Comparison of ENCODE assay signal across 1 cellular context in the genomic region with DNA sequence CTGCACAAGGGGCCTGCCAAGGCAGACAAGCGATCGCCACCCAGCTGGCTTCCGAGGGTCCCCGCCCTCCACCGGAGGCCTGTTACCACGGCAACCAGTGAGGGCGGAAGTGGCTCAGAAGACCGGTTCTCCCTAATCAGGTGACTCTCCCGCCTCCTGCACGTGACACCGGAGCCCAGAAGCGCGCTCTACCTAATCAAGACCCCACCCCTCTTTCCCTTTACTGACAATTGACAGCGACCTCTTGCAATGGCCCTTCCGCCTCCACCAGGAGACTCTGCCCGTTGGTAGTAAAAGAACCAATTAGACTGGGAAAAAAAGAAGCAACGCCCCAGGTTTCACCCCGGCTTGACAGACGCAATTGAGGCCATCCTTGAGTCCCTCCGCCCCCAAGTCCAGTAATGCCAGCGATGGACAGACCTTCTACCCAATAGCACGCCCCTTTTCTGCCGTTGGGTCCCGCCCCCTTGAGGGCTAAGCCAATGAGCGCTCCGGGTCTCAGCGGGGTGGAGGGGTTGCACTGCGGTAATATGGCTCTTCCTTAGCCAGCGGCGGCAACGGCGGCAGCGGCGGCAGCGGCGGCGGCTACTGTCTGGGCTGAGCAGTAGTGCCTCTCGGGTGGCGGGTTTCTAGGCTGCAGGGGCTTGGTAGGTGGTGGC.
TF ChIP-seq lines count a peak whose summit lies in the region.

A gene (plus strand): TSS at position 525 of the 659 bp plus-strand sequence. CDS start 198 bp downstream, outside the sequence.

TF ChIP-seq in HepG2, 621 proteins besides CTCF, POLR2A, EP300 and RAD21 (continued from another document and continues in another):
- TF ChIP-seq PAWR (CRISPR knock-in tag; IDR thresholded peaks at IDR 0.05; ENCODE audit: borderline replicate concordance) = no peak
- TF ChIP-seq MAZ (IDR thresholded peaks at IDR 0.05; ENCODE audit: borderline replicate concordance, low read depth, low read length) = peak; percentile 21; the same call in 1 of the 2 replicates
- TF ChIP-seq MAZ (CRISPR knock-in tag; IDR thresholded peaks at IDR 0.05; ENCODE audit: low read depth) = 0 out of 2 replicates have a peak, but pooled peaks have one; percentile 56
- TF ChIP-seq, protein P1, sequence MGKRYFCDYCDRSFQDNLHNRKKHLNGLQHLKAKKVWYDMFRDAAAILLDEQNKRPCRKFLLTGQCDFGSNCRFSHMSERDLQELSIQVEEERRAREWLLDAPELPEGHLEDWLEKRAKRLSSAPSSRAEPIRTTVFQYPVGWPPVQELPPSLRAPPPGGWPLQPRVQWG (CRISPR knock-in tag; IDR thresholded peaks at IDR 0.05; ENCODE audit: borderline replicate concordance, low read depth) = no peak
- TF ChIP-seq DNMT1 (CRISPR knock-in tag; IDR thresholded peaks at IDR 0.05) = no peak
- no peak for TF ChIP-seq TAF15 (IDR thresholded peaks at IDR 0.05; ENCODE audit: low read depth, low read length, poor library complexity, severe bottlenecking)
- TF ChIP-seq ZNF713 (CRISPR knock-in tag; IDR thresholded peaks at IDR 0.05) = no peak
- TF ChIP-seq, protein P2, sequence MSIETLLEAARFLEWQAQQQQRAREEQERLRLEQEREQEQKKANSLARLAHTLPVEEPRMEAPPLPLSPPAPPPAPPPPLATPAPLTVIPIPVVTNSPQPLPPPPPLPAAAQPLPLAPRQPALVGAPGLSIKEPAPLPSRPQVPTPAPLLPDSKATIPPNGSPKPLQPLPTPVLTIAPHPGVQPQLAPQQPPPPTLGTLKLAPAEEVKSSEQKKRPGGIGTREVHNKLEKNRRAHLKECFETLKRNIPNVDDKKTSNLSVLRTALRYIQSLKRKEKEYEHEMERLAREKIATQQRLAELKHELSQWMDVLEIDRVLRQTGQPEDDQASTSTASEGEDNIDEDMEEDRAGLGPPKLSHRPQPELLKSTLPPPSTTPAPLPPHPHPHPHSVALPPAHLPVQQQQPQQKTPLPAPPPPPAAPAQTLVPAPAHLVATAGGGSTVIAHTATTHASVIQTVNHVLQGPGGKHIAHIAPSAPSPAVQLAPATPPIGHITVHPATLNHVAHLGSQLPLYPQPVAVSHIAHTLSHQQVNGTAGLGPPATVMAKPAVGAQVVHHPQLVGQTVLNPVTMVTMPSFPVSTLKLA (IDR thresholded peaks at IDR 0.05) = peak; percentile 90
- TF ChIP-seq, protein P3, sequence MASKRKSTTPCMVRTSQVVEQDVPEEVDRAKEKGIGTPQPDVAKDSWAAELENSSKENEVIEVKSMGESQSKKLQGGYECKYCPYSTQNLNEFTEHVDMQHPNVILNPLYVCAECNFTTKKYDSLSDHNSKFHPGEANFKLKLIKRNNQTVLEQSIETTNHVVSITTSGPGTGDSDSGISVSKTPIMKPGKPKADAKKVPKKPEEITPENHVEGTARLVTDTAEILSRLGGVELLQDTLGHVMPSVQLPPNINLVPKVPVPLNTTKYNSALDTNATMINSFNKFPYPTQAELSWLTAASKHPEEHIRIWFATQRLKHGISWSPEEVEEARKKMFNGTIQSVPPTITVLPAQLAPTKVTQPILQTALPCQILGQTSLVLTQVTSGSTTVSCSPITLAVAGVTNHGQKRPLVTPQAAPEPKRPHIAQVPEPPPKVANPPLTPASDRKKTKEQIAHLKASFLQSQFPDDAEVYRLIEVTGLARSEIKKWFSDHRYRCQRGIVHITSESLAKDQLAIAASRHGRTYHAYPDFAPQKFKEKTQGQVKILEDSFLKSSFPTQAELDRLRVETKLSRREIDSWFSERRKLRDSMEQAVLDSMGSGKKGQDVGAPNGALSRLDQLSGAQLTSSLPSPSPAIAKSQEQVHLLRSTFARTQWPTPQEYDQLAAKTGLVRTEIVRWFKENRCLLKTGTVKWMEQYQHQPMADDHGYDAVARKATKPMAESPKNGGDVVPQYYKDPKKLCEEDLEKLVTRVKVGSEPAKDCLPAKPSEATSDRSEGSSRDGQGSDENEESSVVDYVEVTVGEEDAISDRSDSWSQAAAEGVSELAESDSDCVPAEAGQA (IDR thresholded peaks at IDR 0.05; ENCODE audit: low read depth) = no peak
- TF ChIP-seq, protein P3 (CRISPR knock-in tag; IDR thresholded peaks at IDR 0.05; ENCODE audit: borderline replicate concordance) = no peak
- TF ChIP-seq, protein P4, sequence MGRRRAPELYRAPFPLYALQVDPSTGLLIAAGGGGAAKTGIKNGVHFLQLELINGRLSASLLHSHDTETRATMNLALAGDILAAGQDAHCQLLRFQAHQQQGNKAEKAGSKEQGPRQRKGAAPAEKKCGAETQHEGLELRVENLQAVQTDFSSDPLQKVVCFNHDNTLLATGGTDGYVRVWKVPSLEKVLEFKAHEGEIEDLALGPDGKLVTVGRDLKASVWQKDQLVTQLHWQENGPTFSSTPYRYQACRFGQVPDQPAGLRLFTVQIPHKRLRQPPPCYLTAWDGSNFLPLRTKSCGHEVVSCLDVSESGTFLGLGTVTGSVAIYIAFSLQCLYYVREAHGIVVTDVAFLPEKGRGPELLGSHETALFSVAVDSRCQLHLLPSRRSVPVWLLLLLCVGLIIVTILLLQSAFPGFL (CRISPR knock-in tag; IDR thresholded peaks at IDR 0.05) = no peak
- TF ChIP-seq ZNF616 (CRISPR knock-in tag; IDR thresholded peaks at IDR 0.05; ENCODE audit: low read depth) = 0 out of 2 replicates have a peak, but pooled peaks have one; percentile 35
- TF ChIP-seq ZBTB8A (CRISPR knock-in tag; IDR thresholded peaks at IDR 0.05; ENCODE audit: borderline replicate concordance, low read depth) = no peak
- TF ChIP-seq, protein P5, sequence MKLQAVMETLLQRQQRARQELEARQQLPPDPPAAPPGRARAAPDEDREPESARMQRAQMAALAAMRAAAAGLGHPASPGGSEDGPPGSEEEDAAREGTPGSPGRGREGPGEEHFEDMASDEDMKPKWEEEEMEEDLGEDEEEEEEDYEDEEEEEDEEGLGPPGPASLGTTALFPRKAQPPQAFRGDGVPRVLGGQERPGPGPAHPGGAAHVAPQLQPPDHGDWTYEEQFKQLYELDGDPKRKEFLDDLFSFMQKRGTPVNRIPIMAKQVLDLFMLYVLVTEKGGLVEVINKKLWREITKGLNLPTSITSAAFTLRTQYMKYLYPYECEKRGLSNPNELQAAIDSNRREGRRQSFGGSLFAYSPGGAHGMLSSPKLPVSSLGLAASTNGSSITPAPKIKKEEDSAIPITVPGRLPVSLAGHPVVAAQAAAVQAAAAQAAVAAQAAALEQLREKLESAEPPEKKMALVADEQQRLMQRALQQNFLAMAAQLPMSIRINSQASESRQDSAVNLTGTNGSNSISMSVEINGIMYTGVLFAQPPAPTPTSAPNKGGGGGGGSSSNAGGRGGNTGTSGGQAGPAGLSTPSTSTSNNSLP (IDR thresholded peaks at IDR 0.05; ENCODE audit: low read depth, low read length) = no peak
- no peak for TF ChIP-seq ZNF839 (CRISPR knock-in tag; IDR thresholded peaks at IDR 0.05; ENCODE audit: borderline replicate concordance)
- TF ChIP-seq, protein P6, sequence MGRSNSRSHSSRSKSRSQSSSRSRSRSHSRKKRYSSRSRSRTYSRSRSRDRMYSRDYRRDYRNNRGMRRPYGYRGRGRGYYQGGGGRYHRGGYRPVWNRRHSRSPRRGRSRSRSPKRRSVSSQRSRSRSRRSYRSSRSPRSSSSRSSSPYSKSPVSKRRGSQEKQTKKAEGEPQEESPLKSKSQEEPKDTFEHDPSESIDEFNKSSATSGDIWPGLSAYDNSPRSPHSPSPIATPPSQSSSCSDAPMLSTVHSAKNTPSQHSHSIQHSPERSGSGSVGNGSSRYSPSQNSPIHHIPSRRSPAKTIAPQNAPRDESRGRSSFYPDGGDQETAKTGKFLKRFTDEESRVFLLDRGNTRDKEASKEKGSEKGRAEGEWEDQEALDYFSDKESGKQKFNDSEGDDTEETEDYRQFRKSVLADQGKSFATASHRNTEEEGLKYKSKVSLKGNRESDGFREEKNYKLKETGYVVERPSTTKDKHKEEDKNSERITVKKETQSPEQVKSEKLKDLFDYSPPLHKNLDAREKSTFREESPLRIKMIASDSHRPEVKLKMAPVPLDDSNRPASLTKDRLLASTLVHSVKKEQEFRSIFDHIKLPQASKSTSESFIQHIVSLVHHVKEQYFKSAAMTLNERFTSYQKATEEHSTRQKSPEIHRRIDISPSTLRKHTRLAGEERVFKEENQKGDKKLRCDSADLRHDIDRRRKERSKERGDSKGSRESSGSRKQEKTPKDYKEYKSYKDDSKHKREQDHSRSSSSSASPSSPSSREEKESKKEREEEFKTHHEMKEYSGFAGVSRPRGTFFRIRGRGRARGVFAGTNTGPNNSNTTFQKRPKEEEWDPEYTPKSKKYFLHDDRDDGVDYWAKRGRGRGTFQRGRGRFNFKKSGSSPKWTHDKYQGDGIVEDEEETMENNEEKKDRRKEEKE (IDR thresholded peaks at IDR 0.05) = no peak
- no peak for TF ChIP-seq MEIS2 (CRISPR knock-in tag; IDR thresholded peaks at IDR 0.05)
- no peak for TF ChIP-seq ARID2 (CRISPR knock-in tag; IDR thresholded peaks at IDR 0.05; ENCODE audit: borderline replicate concordance)
- TF ChIP-seq, protein P7, sequence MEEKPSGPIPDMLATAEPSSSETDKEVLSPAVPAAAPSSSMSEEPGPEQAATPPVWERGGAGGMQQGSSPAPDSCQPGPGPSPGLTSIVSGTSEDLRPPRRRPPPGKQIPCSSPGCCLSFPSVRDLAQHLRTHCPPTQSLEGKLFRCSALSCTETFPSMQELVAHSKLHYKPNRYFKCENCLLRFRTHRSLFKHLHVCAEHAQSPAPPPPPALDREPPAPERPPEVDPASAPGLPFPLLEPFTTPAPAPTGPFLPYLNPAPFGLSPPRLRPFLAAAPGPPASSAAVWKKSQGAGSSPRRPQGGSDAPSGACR (CRISPR knock-in tag; IDR thresholded peaks at IDR 0.05) = no peak
- TF ChIP-seq SNRNP70 (IDR thresholded peaks at IDR 0.05; ENCODE audit: low read depth, low read length) = no peak
- no peak for TF ChIP-seq TBL1XR1 (IDR thresholded peaks at IDR 0.05; ENCODE audit: borderline replicate concordance, low read length, partially characterized antibody)
- TF ChIP-seq, protein P8, sequence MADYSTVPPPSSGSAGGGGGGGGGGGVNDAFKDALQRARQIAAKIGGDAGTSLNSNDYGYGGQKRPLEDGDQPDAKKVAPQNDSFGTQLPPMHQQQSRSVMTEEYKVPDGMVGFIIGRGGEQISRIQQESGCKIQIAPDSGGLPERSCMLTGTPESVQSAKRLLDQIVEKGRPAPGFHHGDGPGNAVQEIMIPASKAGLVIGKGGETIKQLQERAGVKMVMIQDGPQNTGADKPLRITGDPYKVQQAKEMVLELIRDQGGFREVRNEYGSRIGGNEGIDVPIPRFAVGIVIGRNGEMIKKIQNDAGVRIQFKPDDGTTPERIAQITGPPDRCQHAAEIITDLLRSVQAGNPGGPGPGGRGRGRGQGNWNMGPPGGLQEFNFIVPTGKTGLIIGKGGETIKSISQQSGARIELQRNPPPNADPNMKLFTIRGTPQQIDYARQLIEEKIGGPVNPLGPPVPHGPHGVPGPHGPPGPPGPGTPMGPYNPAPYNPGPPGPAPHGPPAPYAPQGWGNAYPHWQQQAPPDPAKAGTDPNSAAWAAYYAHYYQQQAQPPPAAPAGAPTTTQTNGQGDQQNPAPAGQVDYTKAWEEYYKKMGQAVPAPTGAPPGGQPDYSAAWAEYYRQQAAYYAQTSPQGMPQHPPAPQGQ (CRISPR knock-in tag; IDR thresholded peaks at IDR 0.05; ENCODE audit: borderline replicate concordance) = no peak
- no peak; the same call in 1 of the 2 replicates for TF ChIP-seq KDM3A (CRISPR knock-in tag; IDR thresholded peaks at IDR 0.05; ENCODE audit: low read depth)
- TF ChIP-seq, protein P9, sequence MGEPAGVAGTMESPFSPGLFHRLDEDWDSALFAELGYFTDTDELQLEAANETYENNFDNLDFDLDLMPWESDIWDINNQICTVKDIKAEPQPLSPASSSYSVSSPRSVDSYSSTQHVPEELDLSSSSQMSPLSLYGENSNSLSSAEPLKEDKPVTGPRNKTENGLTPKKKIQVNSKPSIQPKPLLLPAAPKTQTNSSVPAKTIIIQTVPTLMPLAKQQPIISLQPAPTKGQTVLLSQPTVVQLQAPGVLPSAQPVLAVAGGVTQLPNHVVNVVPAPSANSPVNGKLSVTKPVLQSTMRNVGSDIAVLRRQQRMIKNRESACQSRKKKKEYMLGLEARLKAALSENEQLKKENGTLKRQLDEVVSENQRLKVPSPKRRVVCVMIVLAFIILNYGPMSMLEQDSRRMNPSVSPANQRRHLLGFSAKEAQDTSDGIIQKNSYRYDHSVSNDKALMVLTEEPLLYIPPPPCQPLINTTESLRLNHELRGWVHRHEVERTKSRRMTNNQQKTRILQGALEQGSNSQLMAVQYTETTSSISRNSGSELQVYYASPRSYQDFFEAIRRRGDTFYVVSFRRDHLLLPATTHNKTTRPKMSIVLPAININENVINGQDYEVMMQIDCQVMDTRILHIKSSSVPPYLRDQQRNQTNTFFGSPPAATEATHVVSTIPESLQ (CRISPR knock-in tag; conservative IDR thresholded peaks at IDR 0.05) = no peak
- no peak for TF ChIP-seq JUNB (CRISPR knock-in tag; IDR thresholded peaks at IDR 0.05; ENCODE audit: borderline replicate concordance)
- no peak for TF ChIP-seq NFATC3 (CRISPR knock-in tag; IDR thresholded peaks at IDR 0.05)
- TF ChIP-seq KAT7 (CRISPR knock-in tag; IDR thresholded peaks at IDR 0.05; ENCODE audit: borderline replicate concordance) = no peak; the same call in 1 of the 2 replicates
- TF ChIP-seq, protein P10, sequence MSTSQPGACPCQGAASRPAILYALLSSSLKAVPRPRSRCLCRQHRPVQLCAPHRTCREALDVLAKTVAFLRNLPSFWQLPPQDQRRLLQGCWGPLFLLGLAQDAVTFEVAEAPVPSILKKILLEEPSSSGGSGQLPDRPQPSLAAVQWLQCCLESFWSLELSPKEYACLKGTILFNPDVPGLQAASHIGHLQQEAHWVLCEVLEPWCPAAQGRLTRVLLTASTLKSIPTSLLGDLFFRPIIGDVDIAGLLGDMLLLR (CRISPR knock-in tag; IDR thresholded peaks at IDR 0.05) = no peak
- no peak for TF ChIP-seq ZNF782 (CRISPR knock-in tag; IDR thresholded peaks at IDR 0.05; ENCODE audit: borderline replicate concordance)
- no peak for TF ChIP-seq ARNT (IDR thresholded peaks at IDR 0.05)
- TF ChIP-seq TARDBP (CRISPR knock-in tag; IDR thresholded peaks at IDR 0.05) = no peak
